ENCODE assay signal across 1 cellular context in the genomic region with DNA sequence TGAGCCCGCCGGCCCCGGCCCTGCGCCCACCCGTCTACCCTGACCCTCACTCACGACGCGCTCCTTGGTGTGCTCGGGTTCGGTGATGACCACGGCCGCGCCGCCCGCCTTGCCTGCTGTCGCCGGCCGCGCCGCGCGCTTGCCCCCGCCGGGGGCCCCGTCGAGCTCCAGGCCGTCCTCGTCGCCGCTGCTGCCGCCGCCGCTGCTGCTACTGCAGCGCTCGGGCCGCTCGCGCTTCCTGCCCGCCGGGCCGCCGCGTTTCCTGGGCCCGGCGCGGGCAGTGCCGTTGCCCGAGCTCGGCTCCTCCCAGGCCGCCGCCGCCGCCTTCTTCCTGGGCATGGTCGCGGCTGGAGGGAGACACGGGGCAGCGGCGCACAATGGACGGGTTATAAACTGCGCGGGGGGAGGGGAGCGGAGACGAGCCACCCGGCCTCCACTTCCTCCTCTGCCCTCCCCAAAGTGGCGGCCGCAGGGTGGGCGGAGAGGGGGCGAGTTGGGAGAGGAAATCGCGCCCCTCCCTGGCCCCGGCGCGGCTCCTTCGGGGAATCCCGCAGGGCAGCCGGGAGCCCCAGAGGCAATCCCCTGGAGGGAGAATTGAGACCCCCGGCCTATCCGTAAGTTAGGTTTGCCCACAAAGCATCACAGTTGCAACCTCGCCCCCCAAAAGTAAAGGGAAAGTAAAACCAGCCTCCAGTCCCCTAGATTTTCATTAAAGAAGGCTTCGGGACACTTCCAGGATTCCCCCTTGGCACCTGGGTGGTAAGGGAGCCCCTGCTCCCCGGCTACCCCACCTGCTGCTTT.
TF ChIP-seq lines count a peak whose summit lies in the region.

No MANE protein-coding gene starts in this region.

TF ChIP-seq in H1, 55 proteins besides CTCF, POLR2A, EP300 and RAD21:
- TF ChIP-seq SIN3A (conservative IDR thresholded peaks at IDR 0.05 in 1 of 2, IDR thresholded peaks at IDR 0.05 in 1 of 2; ENCODE audit: low read depth in 1 of 2, low read length in 2 of 2), result peak in 1 of 2 experiments; percentile 26; a peak in 1 of 4 replicates
- TF ChIP-seq TAF7 (optimal IDR thresholded peaks at IDR 0.05; ENCODE audit: borderline replicate concordance, low read depth, low read length), result peak; percentile 8
- no peak for TF ChIP-seq EZH2 (IDR thresholded peaks at IDR 0.05; ENCODE audit: low read depth, low read length, severe bottlenecking)
- TF ChIP-seq KDM4A (IDR thresholded peaks at IDR 0.05; ENCODE audit: low read depth, low read length, severe bottlenecking), result no peak
- peak; percentile 72 for TF ChIP-seq POLR2AphosphoS5 (IDR thresholded peaks at IDR 0.05; ENCODE audit: low read depth, low read length)
- no peak for TF ChIP-seq BACH1 (IDR thresholded peaks at IDR 0.05; ENCODE audit: low read length)
- peak; percentile 80 for TF ChIP-seq TBP (IDR thresholded peaks at IDR 0.05; ENCODE audit: low read depth, low read length)
- TF ChIP-seq CREB1 (IDR thresholded peaks at IDR 0.05), result 0 out of 2 replicates have a peak, but pooled peaks have one; percentile 25
- TF ChIP-seq CHD2 (IDR thresholded peaks at IDR 0.05; ENCODE audit: low read length), result peak; percentile 53; the same call in 1 of the 2 replicates
- TF ChIP-seq PHF8 (conservative IDR thresholded peaks at IDR 0.05; ENCODE audit: low read depth, low read length), result peak; percentile 63; the same call in 1 of the 2 replicates
